In the genomic region with DNA sequence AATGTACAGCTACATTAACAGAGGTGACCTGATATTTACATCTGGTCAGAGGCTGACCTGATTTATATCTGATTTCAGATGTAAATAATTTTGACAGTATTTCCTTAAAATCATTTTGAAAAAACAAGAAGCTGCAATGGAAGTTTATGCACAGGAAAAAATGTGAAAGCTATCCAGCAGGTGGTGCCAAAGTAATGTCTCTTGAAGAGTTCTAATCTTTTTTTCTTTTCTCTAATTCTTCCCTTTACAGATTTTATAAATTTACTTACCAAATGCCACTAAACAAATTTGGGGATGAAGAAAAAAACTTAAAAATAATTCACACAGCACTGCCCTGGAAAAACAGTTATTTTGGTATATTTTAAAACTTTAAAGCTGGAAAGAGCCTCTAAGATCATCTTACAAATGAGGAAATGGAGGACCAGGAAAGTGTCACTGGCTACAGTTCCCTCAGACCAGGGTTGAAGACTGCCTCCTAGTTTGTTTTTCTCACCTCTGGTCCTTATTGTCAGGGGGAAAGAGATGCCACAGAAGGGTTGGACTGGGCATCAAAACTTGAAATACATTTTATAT, we compare ENCODE assay signal across 1 cellular context.
TF ChIP-seq lines count a peak whose summit lies in the region.

No MANE protein-coding gene starts in this region.

TF ChIP-seq in WTC11, 78 proteins besides CTCF, POLR2A, EP300 and RAD21 (continued from another document):
- TF ChIP-seq ZNF416 (CRISPR knock-in tag; IDR thresholded peaks at IDR 0.05): no peak
- TF ChIP-seq, protein P1, sequence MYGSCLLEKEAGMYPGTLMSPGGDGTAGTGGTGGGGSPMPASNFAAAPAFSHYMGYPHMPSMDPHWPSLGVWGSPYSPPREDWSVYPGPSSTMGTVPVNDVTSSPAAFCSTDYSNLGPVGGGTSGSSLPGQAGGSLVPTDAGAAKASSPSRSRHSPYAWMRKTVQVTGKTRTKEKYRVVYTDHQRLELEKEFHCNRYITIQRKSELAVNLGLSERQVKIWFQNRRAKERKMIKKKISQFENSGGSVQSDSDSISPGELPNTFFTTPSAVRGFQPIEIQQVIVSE (CRISPR knock-in tag; IDR thresholded peaks at IDR 0.05; ENCODE audit: borderline replicate concordance): no peak
